1 cellular context compared by ENCODE assay signal in genomic region chr2:39022642-39023230, GRCh38.
TF ChIP-seq lines count a peak whose summit lies in the region.

No MANE protein-coding gene starts in this region.

TF ChIP-seq in GM23338, 12 proteins besides CTCF, POLR2A, EP300 and RAD21 (continued from another document):
- TF ChIP-seq REST (IDR thresholded peaks at IDR 0.05; ENCODE audit: unreplicated experiment): no peak
- no peak for TF ChIP-seq EZH2 (IDR thresholded peaks at IDR 0.05; ENCODE audit: low read depth, unreplicated experiment)
- no peak for TF ChIP-seq CREB1 (CRISPR knock-in tag; IDR thresholded peaks at IDR 0.05; ENCODE audit: low read depth)
- no peak for TF ChIP-seq ZNF462 (CRISPR knock-in tag; IDR thresholded peaks at IDR 0.05)
- no peak for TF ChIP-seq STAT1 (IDR thresholded peaks at IDR 0.05; ENCODE audit: unreplicated experiment)
- no peak for TF ChIP-seq ZNF114 (CRISPR knock-in tag; IDR thresholded peaks at IDR 0.05)
